In genomic region chr12:49763006-49763591, GRCh38 we compare ENCODE assay signal across 8 cellular contexts. TPM values are rescaled to one million over a fixed set of nuclear protein-coding genes. Genes with fewer than 3 reads are reported as not detected.
DNase-seq lines count a peak whose midpoint lies in the region; ATAC-seq and TF ChIP-seq lines count a peak whose summit lies in the region.

No MANE protein-coding gene starts in this region.

- H3K27me3 ChIP-seq in WERI-Rb-1 (ENCODE audit: insufficient read depth, low read depth, severe bottlenecking) (no peaks in the 10 kb centered on the region), kidney epithelial cell (ENCODE audit: control insufficient read depth, insufficient read depth, low read length) (no peaks in the 10 kb centered on the region)

- DNase-seq in D341Med (ENCODE audit: low spot score), result peak; percentile 85
- peak; percentile 93 for DNase-seq in Jurkat, Clone E6-1 (ENCODE audit: low read depth, low spot score)
- peak; percentile 74 for DNase-seq in WERI-Rb-1
- DNase-seq in kidney epithelial cell (ENCODE audit: low read depth), result peak; percentile 16
- peak; percentile 60 for DNase-seq in stimulated activated CD4-positive, alpha-beta T cell treated with anti-CD3 and anti-CD28 coated beads, Interleukin-2, amount 100 ng/mL, for 4 hours (ENCODE audit: low read depth)
- DNase-seq in NCI-H187 treated with DMSO at 0.1 percent for 48 hours (lab: John Stamatoyannopoulos, UW), result no peak

- H3K9me3 Mint-ChIP-seq in brain, result no peaks in the 10 kb centered on the region

- H3K36me3 ChIP-seq in WERI-Rb-1, result peaks cover 70% of the 10 kb centered on the region
- H3K36me3 ChIP-seq in kidney epithelial cell (ENCODE audit: control insufficient read depth, insufficient read depth, low read length), result peaks cover 13% of the 10 kb centered on the region

- H3K27me3 Mint-ChIP-seq in brain, result no peaks in the 10 kb centered on the region

- no peak overlapping the region for H3K4me3 Mint-ChIP-seq in brain

- H3K27ac Mint-ChIP-seq in brain, result peak overlapping the region in 2 of 5 experiments; percentile 17 to 87

- ATAC-seq in HG02970 (IDR thresholded peaks at IDR 0.05; ENCODE audit: low FRiP score, unreplicated experiment), result no peak

- no peaks in the 10 kb centered on the region for H3K4me1 Mint-ChIP-seq in brain

- no peaks in the 10 kb centered on the region for H3K9me3 ChIP-seq in WERI-Rb-1 (ENCODE audit: severe bottlenecking)

- TF ChIP-seq CTCF in WERI-Rb-1 (IDR thresholded peaks at IDR 0.05; ENCODE audit: low read depth, low read length) (peak; percentile 87), brain (conservative IDR thresholded peaks at IDR 0.05) (peak; percentile 64 to 75), kidney epithelial cell (IDR thresholded peaks at IDR 0.05; ENCODE audit: insufficient read depth, low read length, poor library complexity, severe bottlenecking) (peak; percentile 83)

- no peak overlapping the region for H3K27ac ChIP-seq in WERI-Rb-1

- peak overlapping the region; percentile 20 for H3K4me3 ChIP-seq in Jurkat, Clone E6-1 (ENCODE audit: low read length)
- H3K4me3 ChIP-seq in WERI-Rb-1 (ENCODE audit: low read depth, low read length), result no peak overlapping the region
- no peak overlapping the region for H3K4me3 ChIP-seq in kidney epithelial cell (ENCODE audit: low read depth, low read length)

- H3K36me3 Mint-ChIP-seq in brain, result peaks cover 44% of the 10 kb centered on the region

RNA-seq across cellular contexts. Expression of gene TMBIM6, which starts 21.7 kb away (rescaled TPM):
- polyA plus RNA-seq in Jurkat, Clone E6-1 (2012; ENCODE audit: insufficient read depth, insufficient read length), result 346 TPM
- polyA plus RNA-seq in brain (ENCODE audit: insufficient read depth, low read depth, low replicate concordance), result 561 TPM
- 588 and 603 TPM in 2 replicates for total RNA-seq in kidney epithelial cell

RNA-seq across cellular contexts. Expression of gene FMNL3, which starts 55.9 kb away (rescaled TPM):
- 15.7 TPM for polyA plus RNA-seq in Jurkat, Clone E6-1 (2012; ENCODE audit: insufficient read depth, insufficient read length)
- 10.1 TPM for polyA plus RNA-seq in brain (ENCODE audit: insufficient read depth, low read depth, low replicate concordance)
- 34.3 and 35.1 TPM in 2 replicates for total RNA-seq in kidney epithelial cell
